Comparison of ENCODE assay signal across 1 cellular context in genomic region chr19:10086032-10086903, GRCh38.
TF ChIP-seq lines count a peak whose summit lies in the region.

TSS of gene SHFL (plus strand) at chr19:10086317. CDS start at chr19:10086428, 111 bp downstream.

TF ChIP-seq in HepG2, 621 proteins besides CTCF, POLR2A, EP300 and RAD21 (continued from another document and continues in another):
- no peak for TF ChIP-seq ZNF773 (CRISPR knock-in tag; IDR thresholded peaks at IDR 0.05; ENCODE audit: borderline replicate concordance)
- TF ChIP-seq MXI1 (IDR thresholded peaks at IDR 0.05; ENCODE audit: borderline replicate concordance, low read depth, low read length), result peak; percentile 40; the same call in 1 of the 3 replicates
- TF ChIP-seq, protein P1, sequence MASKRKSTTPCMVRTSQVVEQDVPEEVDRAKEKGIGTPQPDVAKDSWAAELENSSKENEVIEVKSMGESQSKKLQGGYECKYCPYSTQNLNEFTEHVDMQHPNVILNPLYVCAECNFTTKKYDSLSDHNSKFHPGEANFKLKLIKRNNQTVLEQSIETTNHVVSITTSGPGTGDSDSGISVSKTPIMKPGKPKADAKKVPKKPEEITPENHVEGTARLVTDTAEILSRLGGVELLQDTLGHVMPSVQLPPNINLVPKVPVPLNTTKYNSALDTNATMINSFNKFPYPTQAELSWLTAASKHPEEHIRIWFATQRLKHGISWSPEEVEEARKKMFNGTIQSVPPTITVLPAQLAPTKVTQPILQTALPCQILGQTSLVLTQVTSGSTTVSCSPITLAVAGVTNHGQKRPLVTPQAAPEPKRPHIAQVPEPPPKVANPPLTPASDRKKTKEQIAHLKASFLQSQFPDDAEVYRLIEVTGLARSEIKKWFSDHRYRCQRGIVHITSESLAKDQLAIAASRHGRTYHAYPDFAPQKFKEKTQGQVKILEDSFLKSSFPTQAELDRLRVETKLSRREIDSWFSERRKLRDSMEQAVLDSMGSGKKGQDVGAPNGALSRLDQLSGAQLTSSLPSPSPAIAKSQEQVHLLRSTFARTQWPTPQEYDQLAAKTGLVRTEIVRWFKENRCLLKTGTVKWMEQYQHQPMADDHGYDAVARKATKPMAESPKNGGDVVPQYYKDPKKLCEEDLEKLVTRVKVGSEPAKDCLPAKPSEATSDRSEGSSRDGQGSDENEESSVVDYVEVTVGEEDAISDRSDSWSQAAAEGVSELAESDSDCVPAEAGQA (IDR thresholded peaks at IDR 0.05; ENCODE audit: low read depth), result no peak
- TF ChIP-seq, protein P1 (CRISPR knock-in tag; IDR thresholded peaks at IDR 0.05; ENCODE audit: borderline replicate concordance), result no peak
- no peak for TF ChIP-seq CEBPB (IDR thresholded peaks at IDR 0.05; ENCODE audit: borderline replicate concordance, low read depth, low read length)
- TF ChIP-seq, protein P2, sequence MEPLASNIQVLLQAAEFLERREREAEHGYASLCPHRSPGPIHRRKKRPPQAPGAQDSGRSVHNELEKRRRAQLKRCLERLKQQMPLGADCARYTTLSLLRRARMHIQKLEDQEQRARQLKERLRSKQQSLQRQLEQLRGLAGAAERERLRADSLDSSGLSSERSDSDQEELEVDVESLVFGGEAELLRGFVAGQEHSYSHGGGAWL (CRISPR knock-in tag; IDR thresholded peaks at IDR 0.05), result no peak
- no peak for TF ChIP-seq ZNF597 (CRISPR knock-in tag; IDR thresholded peaks at IDR 0.05)
- no peak for TF ChIP-seq REXO4 (CRISPR knock-in tag; IDR thresholded peaks at IDR 0.05; ENCODE audit: borderline replicate concordance)
- TF ChIP-seq MAZ (IDR thresholded peaks at IDR 0.05; ENCODE audit: borderline replicate concordance, low read depth, low read length), result no peak
- TF ChIP-seq MAZ (CRISPR knock-in tag; IDR thresholded peaks at IDR 0.05; ENCODE audit: low read depth), result no peak
- no peak for TF ChIP-seq CAMTA2 (CRISPR knock-in tag; IDR thresholded peaks at IDR 0.05; ENCODE audit: borderline replicate concordance)
- no peak for TF ChIP-seq FOSL2 (CRISPR knock-in tag; IDR thresholded peaks at IDR 0.05)
- no peak for TF ChIP-seq HMG20A (CRISPR knock-in tag; IDR thresholded peaks at IDR 0.05; ENCODE audit: borderline replicate concordance)
- TF ChIP-seq WIZ (CRISPR knock-in tag; IDR thresholded peaks at IDR 0.05), result no peak
- TF ChIP-seq ZNF550 (CRISPR knock-in tag; IDR thresholded peaks at IDR 0.05; ENCODE audit: borderline replicate concordance), result 0 out of 2 replicates have a peak, but pooled peaks have one; percentile 56
- TF ChIP-seq ZNF326 (CRISPR knock-in tag; IDR thresholded peaks at IDR 0.05; ENCODE audit: borderline replicate concordance), result no peak
- TF ChIP-seq GTF2F1 (IDR thresholded peaks at IDR 0.05; ENCODE audit: low read length), result no peak
- no peak for TF ChIP-seq ZNF33B (CRISPR knock-in tag; IDR thresholded peaks at IDR 0.05)
- TF ChIP-seq NFIC (IDR thresholded peaks at IDR 0.05; ENCODE audit: low read length), result no peak
- no peak for TF ChIP-seq ZBTB34 (CRISPR knock-in tag; IDR thresholded peaks at IDR 0.05)
- peak; percentile 36; the same call in 1 of the 2 replicates for TF ChIP-seq ZSCAN31 (CRISPR knock-in tag; IDR thresholded peaks at IDR 0.05; ENCODE audit: low read depth)
- TF ChIP-seq THAP11 (CRISPR knock-in tag; IDR thresholded peaks at IDR 0.05), result peak; percentile 76
- no peak for TF ChIP-seq MAFG (CRISPR knock-in tag; IDR thresholded peaks at IDR 0.05)
- no peak; the same call in 1 of the 2 replicates for TF ChIP-seq ZNF703 (CRISPR knock-in tag; IDR thresholded peaks at IDR 0.05; ENCODE audit: borderline replicate concordance)
- TF ChIP-seq ZNF660 (CRISPR knock-in tag; IDR thresholded peaks at IDR 0.05; ENCODE audit: borderline replicate concordance, low read depth), result no peak
- peak; percentile 72 for TF ChIP-seq ZNF501 (CRISPR knock-in tag; IDR thresholded peaks at IDR 0.05)
- no peak for TF ChIP-seq PLRG1 (conservative IDR thresholded peaks at IDR 0.05)
- TF ChIP-seq ZNF510 (CRISPR knock-in tag; IDR thresholded peaks at IDR 0.05; ENCODE audit: low read depth), result no peak
- peak; percentile 89 for TF ChIP-seq RBFOX2 (IDR thresholded peaks at IDR 0.05; ENCODE audit: low read depth, low read length)
- TF ChIP-seq, protein P3, sequence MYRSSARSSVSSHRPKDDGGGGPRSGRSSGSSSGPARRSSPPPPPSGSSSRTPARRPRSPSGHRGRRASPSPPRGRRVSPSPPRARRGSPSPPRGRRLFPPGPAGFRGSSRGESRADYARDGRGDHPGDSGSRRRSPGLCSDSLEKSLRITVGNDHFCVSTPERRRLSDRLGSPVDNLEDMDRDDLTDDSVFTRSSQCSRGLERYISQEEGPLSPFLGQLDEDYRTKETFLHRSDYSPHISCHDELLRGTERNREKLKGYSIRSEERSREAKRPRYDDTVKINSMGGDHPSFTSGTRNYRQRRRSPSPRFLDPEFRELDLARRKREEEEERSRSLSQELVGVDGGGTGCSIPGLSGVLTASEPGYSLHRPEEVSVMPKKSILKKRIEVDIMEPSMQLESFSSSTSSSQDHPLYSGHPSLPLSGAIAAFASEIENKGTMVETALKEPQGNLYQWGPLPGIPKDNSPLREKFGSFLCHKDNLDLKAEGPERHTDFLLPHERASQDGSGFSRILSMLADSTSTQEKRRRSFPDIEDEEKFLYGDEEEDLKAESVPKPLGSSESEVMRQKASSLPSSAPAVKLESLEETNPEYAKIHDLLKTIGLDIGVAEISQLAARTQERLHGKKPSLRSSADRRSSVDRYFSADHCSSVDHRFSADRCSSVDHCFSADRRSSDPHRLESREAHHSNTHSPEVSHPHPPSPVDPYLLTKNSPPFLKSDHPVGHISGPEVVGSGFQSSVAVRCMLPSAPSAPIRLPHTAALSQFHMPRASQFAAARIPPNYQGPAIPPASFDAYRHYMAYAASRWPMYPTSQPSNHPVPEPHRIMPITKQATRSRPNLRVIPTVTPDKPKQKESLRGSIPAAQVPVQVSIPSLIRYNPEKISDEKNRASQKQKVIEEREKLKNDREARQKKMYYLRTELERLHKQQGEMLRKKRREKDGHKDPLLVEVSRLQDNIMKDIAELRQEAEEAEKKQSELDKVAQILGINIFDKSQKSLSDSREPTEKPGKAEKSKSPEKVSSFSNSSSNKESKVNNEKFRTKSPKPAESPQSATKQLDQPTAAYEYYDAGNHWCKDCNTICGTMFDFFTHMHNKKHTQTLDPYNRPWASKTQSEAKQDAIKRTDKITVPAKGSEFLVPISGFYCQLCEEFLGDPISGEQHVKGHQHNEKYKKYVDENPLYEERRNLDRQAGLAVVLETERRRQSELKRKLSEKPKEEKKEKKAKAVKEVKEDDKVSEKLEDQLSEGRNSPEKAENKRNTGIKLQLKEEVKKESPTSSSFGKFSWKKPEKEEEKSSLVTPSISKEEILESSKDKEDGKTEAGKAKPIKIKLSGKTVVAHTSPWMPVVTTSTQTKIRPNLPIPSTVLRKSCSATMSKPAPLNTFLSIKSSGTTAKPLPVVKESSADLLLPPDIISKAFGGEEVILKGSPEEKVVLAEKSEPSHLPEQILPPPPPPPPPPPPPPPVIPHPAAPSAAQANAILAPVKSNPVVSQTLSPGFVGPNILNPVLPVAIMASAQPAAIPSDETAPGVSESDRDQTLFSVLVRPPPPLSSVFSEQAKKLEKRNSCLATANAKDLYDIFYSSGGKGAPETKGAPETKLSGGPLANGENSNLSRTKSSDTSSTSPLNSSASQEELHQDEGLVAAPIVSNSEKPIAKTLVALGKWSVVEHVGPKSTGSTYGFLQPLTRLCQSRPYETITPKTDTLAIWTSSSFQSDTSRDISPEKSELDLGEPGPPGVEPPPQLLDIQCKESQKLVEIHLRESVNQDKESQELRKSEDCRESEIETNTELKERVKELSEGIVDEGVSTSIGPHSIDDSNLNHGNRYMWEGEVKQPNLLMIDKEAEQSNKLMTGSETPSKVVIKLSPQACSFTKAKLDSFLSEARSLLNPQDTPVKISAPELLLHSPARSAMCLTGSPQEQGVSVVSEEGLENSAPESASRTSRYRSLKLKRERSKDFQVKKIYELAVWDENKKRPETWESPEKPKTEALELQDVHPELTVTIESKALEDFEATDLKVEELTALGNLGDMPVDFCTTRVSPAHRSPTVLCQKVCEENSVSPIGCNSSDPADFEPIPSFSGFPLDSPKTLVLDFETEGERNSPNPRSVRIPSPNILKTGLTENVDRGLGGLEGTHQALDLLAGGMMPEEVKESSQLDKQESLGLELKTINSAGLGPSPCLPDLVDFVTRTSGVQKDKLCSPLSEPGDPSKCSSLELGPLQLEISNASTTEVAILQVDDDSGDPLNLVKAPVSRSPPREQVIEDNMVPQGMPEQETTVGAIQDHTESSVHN (CRISPR knock-in tag; IDR thresholded peaks at IDR 0.05), result peak; percentile 24; the same call in 1 of the 2 replicates
- peak; percentile 58; the same call in 1 of the 2 replicates for TF ChIP-seq GFI1 (CRISPR knock-in tag; IDR thresholded peaks at IDR 0.05; ENCODE audit: borderline replicate concordance)
- peak; percentile 60; the same call in 1 of the 2 replicates for TF ChIP-seq KLF6 (CRISPR knock-in tag; IDR thresholded peaks at IDR 0.05)
- TF ChIP-seq ZNF7 (CRISPR knock-in tag; IDR thresholded peaks at IDR 0.05), result no peak
- TF ChIP-seq, protein P4, sequence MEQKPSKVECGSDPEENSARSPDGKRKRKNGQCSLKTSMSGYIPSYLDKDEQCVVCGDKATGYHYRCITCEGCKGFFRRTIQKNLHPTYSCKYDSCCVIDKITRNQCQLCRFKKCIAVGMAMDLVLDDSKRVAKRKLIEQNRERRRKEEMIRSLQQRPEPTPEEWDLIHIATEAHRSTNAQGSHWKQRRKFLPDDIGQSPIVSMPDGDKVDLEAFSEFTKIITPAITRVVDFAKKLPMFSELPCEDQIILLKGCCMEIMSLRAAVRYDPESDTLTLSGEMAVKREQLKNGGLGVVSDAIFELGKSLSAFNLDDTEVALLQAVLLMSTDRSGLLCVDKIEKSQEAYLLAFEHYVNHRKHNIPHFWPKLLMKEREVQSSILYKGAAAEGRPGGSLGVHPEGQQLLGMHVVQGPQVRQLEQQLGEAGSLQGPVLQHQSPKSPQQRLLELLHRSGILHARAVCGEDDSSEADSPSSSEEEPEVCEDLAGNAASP (CRISPR knock-in tag; IDR thresholded peaks at IDR 0.05; ENCODE audit: borderline replicate concordance), result no peak; the same call in 1 of the 2 replicates
- TF ChIP-seq, protein P5, sequence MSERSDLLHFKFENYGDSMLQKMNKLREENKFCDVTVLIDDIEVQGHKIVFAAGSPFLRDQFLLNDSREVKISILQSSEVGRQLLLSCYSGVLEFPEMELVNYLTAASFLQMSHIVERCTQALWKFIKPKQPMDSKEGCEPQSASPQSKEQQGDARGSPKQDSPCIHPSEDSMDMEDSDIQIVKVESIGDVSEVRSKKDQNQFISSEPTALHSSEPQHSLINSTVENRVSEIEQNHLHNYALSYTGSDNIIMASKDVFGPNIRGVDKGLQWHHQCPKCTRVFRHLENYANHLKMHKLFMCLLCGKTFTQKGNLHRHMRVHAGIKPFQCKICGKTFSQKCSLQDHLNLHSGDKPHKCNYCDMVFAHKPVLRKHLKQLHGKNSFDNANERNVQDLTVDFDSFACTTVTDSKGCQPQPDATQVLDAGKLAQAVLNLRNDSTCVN (CRISPR knock-in tag; IDR thresholded peaks at IDR 0.05; ENCODE audit: borderline replicate concordance), result 0 out of 2 replicates have a peak, but pooled peaks have one; percentile 24
- no peak for TF ChIP-seq ZNF446 (CRISPR knock-in tag; IDR thresholded peaks at IDR 0.05)
- no peak for TF ChIP-seq ZNF672 (CRISPR knock-in tag; IDR thresholded peaks at IDR 0.05)
- TF ChIP-seq TBX2 (CRISPR knock-in tag; IDR thresholded peaks at IDR 0.05; ENCODE audit: borderline replicate concordance), result peak; percentile 73; the same call in 1 of the 2 replicates
- TF ChIP-seq RXRB (CRISPR knock-in tag; IDR thresholded peaks at IDR 0.05; ENCODE audit: borderline replicate concordance), result peak; percentile 73; the same call in 1 of the 2 replicates
- TF ChIP-seq ZMAT3 (CRISPR knock-in tag; conservative IDR thresholded peaks at IDR 0.05), result no peak
- TF ChIP-seq CBX5 (CRISPR knock-in tag; IDR thresholded peaks at IDR 0.05; ENCODE audit: borderline replicate concordance), result no peak; the same call in 1 of the 2 replicates
- TF ChIP-seq STAT5B (CRISPR knock-in tag; IDR thresholded peaks at IDR 0.05), result no peak
- no peak for TF ChIP-seq ZNF317 (CRISPR knock-in tag; IDR thresholded peaks at IDR 0.05)
- TF ChIP-seq MED13 (CRISPR knock-in tag; IDR thresholded peaks at IDR 0.05), result no peak
- no peak for TF ChIP-seq SMAD1 (CRISPR knock-in tag; IDR thresholded peaks at IDR 0.05; ENCODE audit: borderline replicate concordance, low read depth)
- no peak for TF ChIP-seq JDP2 (CRISPR knock-in tag; IDR thresholded peaks at IDR 0.05; ENCODE audit: borderline replicate concordance)
- TF ChIP-seq ZFP36L1 (CRISPR knock-in tag; IDR thresholded peaks at IDR 0.05), result no peak
- no peak for TF ChIP-seq PRMT3 (CRISPR knock-in tag; IDR thresholded peaks at IDR 0.05; ENCODE audit: borderline replicate concordance, low read depth)
- TF ChIP-seq MIER3 (CRISPR knock-in tag; IDR thresholded peaks at IDR 0.05; ENCODE audit: borderline replicate concordance), result no peak
